In genomic region chr6:43757966-43758616, GRCh38 we compare ENCODE assay signal across 13 cellular contexts. TPM values are rescaled to one million over a fixed set of nuclear protein-coding genes. Genes with fewer than 3 reads are reported as not detected.
DNase-seq lines count a peak whose midpoint lies in the region; ATAC-seq, FAIRE-seq and TF ChIP-seq lines count a peak whose summit lies in the region.
"Had no signal": no experiment of that assay in that cellular context is flagged by ENCODE, and none has a peak within 500 bp of the region (broad histone marks: within the 10 kb centered on the region; RNA-seq: fewer than 3 reads in every experiment).

No MANE protein-coding gene starts in this region.

- no peak for DNase-seq in GM23338 (ENCODE audit: low spot score)
- peak; percentile 73 for DNase-seq in kidney
- DNase-seq in posterior vena cava (ENCODE audit: low spot score): peak; percentile 48
- no peak for DNase-seq in OCI-M2 (lab: John Stamatoyannopoulos, UW; ENCODE audit: unreplicated experiment)
- no peak for DNase-seq in GOT3 (lab: John Stamatoyannopoulos, UW)
- DNase-seq in Karpas-422: no peak
- DNase-seq: EL, NCI-H1436 treated with DMSO at 0.1 percent for 48 hours, NCI-H526 treated with DMSO at 0.1 percent for 48 hours had no signal

- no peaks in the 10 kb centered on the region for H3K9me3 Mint-ChIP-seq in GM23338
- H3K9me3 Mint-ChIP-seq: IgD-negative memory B cell had no signal

- peaks cover 20% of the 10 kb centered on the region for H3K4me1 Mint-ChIP-seq in GM23338

- H3K4me3 ChIP-seq in GM23338 (no peak overlapping the region), OCI-LY3 (ENCODE audit: low read length) (peak overlapping the region; percentile 44), kidney (ENCODE audit: low read length in 2 of 2) (no peak overlapping the region), Karpas-422 (ENCODE audit: low read length) (no peak overlapping the region)
- H3K4me3 ChIP-seq: HAP-1, SK-N-MC had no signal

- peak overlapping the region; percentile 18; the same call in 1 of the 2 replicates for H3K9ac ChIP-seq in OCI-LY3 (ENCODE audit: low read length)
- no peak overlapping the region for H3K9ac ChIP-seq in kidney (ENCODE audit: low read length in 2 of 2)
- H3K9ac ChIP-seq in Karpas-422 (ENCODE audit: low read length): no peak overlapping the region

- H3K4me1 ChIP-seq in GM23338 (ENCODE audit: insufficient read depth) (peaks cover 10% of the 10 kb centered on the region), OCI-LY3 (ENCODE audit: low read length) (peaks cover 48% of the 10 kb centered on the region), kidney (ENCODE audit: control insufficient read depth in 1 of 2, insufficient read depth in 1 of 2, low read depth in 1 of 2, low read length in 2 of 2) (no peaks in the 10 kb centered on the region), Karpas-422 (ENCODE audit: low read length) (no peaks in the 10 kb centered on the region)
- H3K4me1 ChIP-seq: HAP-1 had no signal

- intact Hi-C loops in kidney (cut with DNase I) (no loop called here), posterior vena cava (cut with DNase I) (loop anchor here (5.0 kb wide), 3 partner anchors 36 to 1106 kb away; no protein-coding TSS in a partner anchor)

- H3K9me3 ChIP-seq in OCI-LY3 (ENCODE audit: insufficient read depth, low read length): 0 out of 2 replicates have a peak, but pooled peaks cover 3% of the 10 kb centered on the region
- no peaks in the 10 kb centered on the region for H3K9me3 ChIP-seq in kidney (ENCODE audit: control insufficient read depth in 1 of 2, low read length in 2 of 2)
- no peaks in the 10 kb centered on the region for H3K9me3 ChIP-seq in Karpas-422 (ENCODE audit: low read length)
- H3K9me3 ChIP-seq: HAP-1 had no signal

- no peak overlapping the region for H3K4me2 ChIP-seq in GM23338
- peak overlapping the region; percentile 60 for H3K4me2 ChIP-seq in OCI-LY3 (ENCODE audit: low read length)
- no peak overlapping the region for H3K4me2 ChIP-seq in Karpas-422 (ENCODE audit: low read depth, low read length, poor library complexity, severe bottlenecking)

- FAIRE-seq in kidney (lab: Jason Lieb, UNC): no peak

- TF ChIP-seq CTCF in GM23338 (conservative IDR thresholded peaks at IDR 0.05; ENCODE audit: low read depth in 2 of 2) (no peak), OCI-LY3 (IDR thresholded peaks at IDR 0.05; ENCODE audit: low read depth, low read length) (no peak), kidney (IDR thresholded peaks at IDR 0.05; ENCODE audit: borderline replicate concordance, extremely low read depth, insufficient read depth) (no peak)

- H3K36me3 ChIP-seq in GM23338 (ENCODE audit: insufficient read depth) (no peaks in the 10 kb centered on the region), OCI-LY3 (replicated peaks; ENCODE audit: low read depth, low read length) (no peaks in the 10 kb centered on the region), kidney (ENCODE audit: control insufficient read depth in 1 of 2, insufficient read depth in 2 of 2, low read length in 2 of 2) (no peaks in the 10 kb centered on the region), Karpas-422 (ENCODE audit: insufficient read depth, low read length) (no peaks in the 10 kb centered on the region)
- H3K36me3 ChIP-seq: HAP-1 had no signal

- H3K4me3 Mint-ChIP-seq in GM23338: no peak overlapping the region
- H3K4me3 Mint-ChIP-seq: IgD-negative memory B cell had no signal

- H3K36me3 Mint-ChIP-seq in GM23338 (ENCODE audit: low read depth): no peaks in the 10 kb centered on the region
- H3K36me3 Mint-ChIP-seq: IgD-negative memory B cell had no signal

- H3K27me3 Mint-ChIP-seq in GM23338 (ENCODE audit: insufficient read depth, low read depth, poor library complexity): peaks cover 6% of the 10 kb centered on the region

- H3K79me2 ChIP-seq in GM23338 (replicated peaks; ENCODE audit: insufficient read depth) (no peaks in the 10 kb centered on the region), OCI-LY3 (ENCODE audit: low read length) (no peaks in the 10 kb centered on the region), Karpas-422 (ENCODE audit: low read length) (no peaks in the 10 kb centered on the region)

- peak overlapping the region; percentile 84 for H2AFZ ChIP-seq in GM23338
- H2AFZ ChIP-seq in OCI-LY3 (ENCODE audit: low read depth, low read length): peak overlapping the region; percentile 29; the same call in 1 of the 2 replicates
- no peak overlapping the region for H2AFZ ChIP-seq in Karpas-422 (ENCODE audit: low read length)

- no peak overlapping the region for H3K27ac Mint-ChIP-seq in GM23338
- H3K27ac Mint-ChIP-seq: IgD-negative memory B cell had no signal

- H3F3A ChIP-seq in GM23338 (replicated peaks; ENCODE audit: low read depth): no peaks in the 10 kb centered on the region

- H3K9me2 ChIP-seq in GM23338 (ENCODE audit: insufficient read depth): no peaks in the 10 kb centered on the region
- H3K9me2 ChIP-seq in Karpas-422 (replicated peaks; ENCODE audit: insufficient read depth, low read length): no peaks in the 10 kb centered on the region

- H4K20me1 ChIP-seq in GM23338 (replicated peaks; ENCODE audit: insufficient read depth) (no peaks in the 10 kb centered on the region), OCI-LY3 (ENCODE audit: insufficient read depth, low read length) (no peaks in the 10 kb centered on the region), Karpas-422 (ENCODE audit: insufficient read depth, low read depth, low read length) (no peaks in the 10 kb centered on the region)

- no peak overlapping the region for H3K27ac ChIP-seq in GM23338 (ENCODE audit: low read depth)
- peak overlapping the region; percentile 46 for H3K27ac ChIP-seq in OCI-LY3 (ENCODE audit: low read length)
- H3K27ac ChIP-seq in kidney (ENCODE audit: low read depth in 2 of 2, low read length in 2 of 2): no peak overlapping the region
- no peak overlapping the region for H3K27ac ChIP-seq in Karpas-422 (ENCODE audit: low read length)
- H3K27ac ChIP-seq: SK-N-MC had no signal

- H3K27me3 ChIP-seq in GM23338 (ENCODE audit: insufficient read depth) (no peaks in the 10 kb centered on the region), OCI-LY3 (ENCODE audit: low read depth, low read length) (peaks cover 21% of the 10 kb centered on the region; the same call in 1 of the 2 replicates), Karpas-422 (ENCODE audit: low read length) (no peaks in the 10 kb centered on the region)

- peak; percentile 5; the same call in 1 of the 3 replicates for ATAC-seq in GM23338

TF ChIP-seq in GM23338, 12 proteins besides CTCF, POLR2A, EP300 and RAD21 (continues in another document):
- TF ChIP-seq ZNF331 (CRISPR knock-in tag; IDR thresholded peaks at IDR 0.05; ENCODE audit: low read depth): no peak
- TF ChIP-seq REST (IDR thresholded peaks at IDR 0.05; ENCODE audit: unreplicated experiment): no peak
- no peak for TF ChIP-seq JUNB (IDR thresholded peaks at IDR 0.05; ENCODE audit: unreplicated experiment)
- no peak for TF ChIP-seq POLR2AphosphoS5 (IDR thresholded peaks at IDR 0.05; ENCODE audit: low read depth)
- no peak for TF ChIP-seq NANOG (IDR thresholded peaks at IDR 0.05; ENCODE audit: borderline replicate concordance)
- no peak for TF ChIP-seq EZH2phosphoT487 (IDR thresholded peaks at IDR 0.05; ENCODE audit: unreplicated experiment)
- no peak for TF ChIP-seq EZH2 (IDR thresholded peaks at IDR 0.05; ENCODE audit: low read depth, unreplicated experiment)
- no peak for TF ChIP-seq ZNF114 (CRISPR knock-in tag; IDR thresholded peaks at IDR 0.05)

RNA-seq across cellular contexts. Expression of gene VEGFA, which starts 11.9 kb away (rescaled TPM):
- total RNA-seq in GM23338 (2014; rRNA removed; shearing (Covaris generic)): 55.9 and 61.1 TPM in 2 replicates
- polyA plus RNA-seq in GM23338 (2016; fragmentation: Nextera tagmentation; extraction: Ambion mirVana) (10.9 and 13.3 TPM in 2 replicates), kidney (ENCODE audit: insufficient read depth, low read depth, low replicate concordance) (111 TPM)
- total RNA-seq in kidney (36.3 TPM), posterior vena cava (10 to 100 TPM; 88.4 to 91.7 TPM)
- 146 and 217 TPM in 2 replicates for total RNA-seq in Karpas-422 (2014; rRNA removed; shearing (Covaris generic); ENCODE audit: low replicate concordance)

Comparison
In these comparisons a context has a peak if more than half of its experiments do, and no peak if none do; other contexts are left out.
1. DNase-seq: peak in kidney (single experiment) and posterior vena cava (single experiment); none in GM23338 (single experiment), OCI-M2 (single experiment), GOT3 (single experiment) and Karpas-422 (single experiment).